In genomic region chr2:169478745-169479256, GRCh38 we compare ENCODE assay signal across 7 cellular contexts. TPM values are rescaled to one million over a fixed set of nuclear protein-coding genes. Genes with fewer than 3 reads are reported as not detected.
DNase-seq lines count a peak whose midpoint lies in the region; ATAC-seq lines count a peak whose summit lies in the region.

No MANE protein-coding gene starts in this region.

- intact Hi-C loops in activated T-helper 1 cell treated with anti-CD3 and anti-CD28 coated beads, Interleukin-12 subunit alpha, Interleukin-12 subunit beta, Interleukin-2, Interleukin-4 antibody, amounts not matched to agents 30 ng/mL and 10 ng/mL and 1 ng/mL, durations not matched to agents 14 hours and 24 hours and 36 hours (cut with micrococcal nuclease) = loop anchor here (1.0 to 5.0 kb wide), 3 partner anchors 8 to 320 kb away; partner anchors contain the start of genes FASTKD1 and SSB

- H3K9me3 Mint-ChIP-seq in activated T-helper 1 cell treated with anti-CD3 and anti-CD28 coated beads, Interleukin-12 subunit alpha, Interleukin-12 subunit beta, Interleukin-2, Interleukin-4 antibody, amounts not matched to agents 30 ng/mL and 10 ng/mL and 1 ng/mL, durations not matched to agents 14 hours and 24 hours and 36 hours = no peaks in the 10 kb centered on the region
- H3K9me3 Mint-ChIP-seq in stimulated activated naive CD8-positive, alpha-beta T cell treated with anti-CD3 and anti-CD28 coated beads, Interleukin-15, amount 100 ng/mL, for 72 hours = no peaks in the 10 kb centered on the region

- H3K9me3 ChIP-seq in iPS-18c (ENCODE audit: control insufficient read depth, insufficient read depth, low read length) = no peaks in the 10 kb centered on the region

- peak overlapping the region; percentile 82 for H3K4me3 ChIP-seq in iPS-18c (ENCODE audit: insufficient read depth, low read depth, low read length)

- peak overlapping the region; percentile 88 for H3K4me3 Mint-ChIP-seq in activated T-helper 1 cell treated with anti-CD3 and anti-CD28 coated beads, Interleukin-12 subunit alpha, Interleukin-12 subunit beta, Interleukin-2, Interleukin-4 antibody, amounts not matched to agents 30 ng/mL and 10 ng/mL and 1 ng/mL, durations not matched to agents 14 hours and 24 hours and 36 hours
- peak overlapping the region; percentile 89 to 90 for H3K4me3 Mint-ChIP-seq in stimulated activated naive CD8-positive, alpha-beta T cell treated with anti-CD3 and anti-CD28 coated beads, Interleukin-15, amount 100 ng/mL, for 72 hours

- H3K27me3 Mint-ChIP-seq in activated T-helper 1 cell treated with anti-CD3 and anti-CD28 coated beads, Interleukin-12 subunit alpha, Interleukin-12 subunit beta, Interleukin-2, Interleukin-4 antibody, amounts not matched to agents 30 ng/mL and 10 ng/mL and 1 ng/mL, durations not matched to agents 14 hours and 24 hours and 36 hours (ENCODE audit: insufficient read depth) = peaks cover 2% of the 10 kb centered on the region
- H3K27me3 Mint-ChIP-seq in stimulated activated naive CD8-positive, alpha-beta T cell treated with anti-CD3 and anti-CD28 coated beads, Interleukin-15, amount 100 ng/mL, for 72 hours = no peaks in the 10 kb centered on the region

- H3K4me1 Mint-ChIP-seq in activated T-helper 1 cell treated with anti-CD3 and anti-CD28 coated beads, Interleukin-12 subunit alpha, Interleukin-12 subunit beta, Interleukin-2, Interleukin-4 antibody, amounts not matched to agents 30 ng/mL and 10 ng/mL and 1 ng/mL, durations not matched to agents 14 hours and 24 hours and 36 hours (ENCODE audit: low read depth) = peaks cover 14% of the 10 kb centered on the region
- H3K4me1 Mint-ChIP-seq in stimulated activated naive CD8-positive, alpha-beta T cell treated with anti-CD3 and anti-CD28 coated beads, Interleukin-15, amount 100 ng/mL, for 72 hours = peaks cover 16% of the 10 kb centered on the region

- no peak for DNase-seq in activated T-helper 1 cell treated with anti-CD3 and anti-CD28 coated beads, Interleukin-12 subunit alpha, Interleukin-12 subunit beta, Interleukin-2, Interleukin-4 antibody, amounts not matched to agents 30 ng/mL and 10 ng/mL and 1 ng/mL, durations not matched to agents 14 hours and 24 hours and 36 hours (ENCODE audit: low spot score)
- no peak for DNase-seq in stimulated activated naive CD8-positive, alpha-beta T cell treated with anti-CD3 and anti-CD28 coated beads, Interleukin-15, amount 100 ng/mL, for 72 hours
- DNase-seq in activated effector memory CD4-positive, alpha-beta T cell treated with Interleukin-2 at 50 U/mL for 16 hours = no peak
- DNase-seq in SIG-M5 treated with dmso at 0.1 percent for 504 hours (lab: John Stamatoyannopoulos, UW; ENCODE audit: unreplicated experiment) = no peak

- ATAC-seq in HG03095 (IDR thresholded peaks at IDR 0.05; ENCODE audit: unreplicated experiment) (peak; percentile 3), GM18873 (IDR thresholded peaks at IDR 0.05; ENCODE audit: low FRiP score, unreplicated experiment) (no peak)
- no peak for ATAC-seq in stimulated activated naive CD8-positive, alpha-beta T cell treated with anti-CD3 and anti-CD28 coated beads, Interleukin-15, amount 100 ng/mL, for 72 hours

- H3K36me3 Mint-ChIP-seq in activated T-helper 1 cell treated with anti-CD3 and anti-CD28 coated beads, Interleukin-12 subunit alpha, Interleukin-12 subunit beta, Interleukin-2, Interleukin-4 antibody, amounts not matched to agents 30 ng/mL and 10 ng/mL and 1 ng/mL, durations not matched to agents 14 hours and 24 hours and 36 hours (ENCODE audit: low read depth) = peaks cover 2% of the 10 kb centered on the region

- no peak overlapping the region for H3K27ac Mint-ChIP-seq in activated T-helper 1 cell treated with anti-CD3 and anti-CD28 coated beads, Interleukin-12 subunit alpha, Interleukin-12 subunit beta, Interleukin-2, Interleukin-4 antibody, amounts not matched to agents 30 ng/mL and 10 ng/mL and 1 ng/mL, durations not matched to agents 14 hours and 24 hours and 36 hours
- H3K27ac Mint-ChIP-seq in stimulated activated naive CD8-positive, alpha-beta T cell treated with anti-CD3 and anti-CD28 coated beads, Interleukin-15, amount 100 ng/mL, for 72 hours = peak overlapping the region; percentile 14 to 90

RNA-seq across cellular contexts. Expression of gene BBS5, which starts 0.5 kb away (rescaled TPM):
- total RNA-seq in activated T-helper 1 cell treated with anti-CD3 and anti-CD28 coated beads, Interleukin-12 subunit alpha, Interleukin-12 subunit beta, Interleukin-2, Interleukin-4 antibody, amounts not matched to agents 30 ng/mL and 10 ng/mL and 1 ng/mL, durations not matched to agents 14 hours and 24 hours and 36 hours = 3.3 and 3.6 TPM in 2 replicates

RNA-seq across cellular contexts. Expression of gene KLHL41, which starts 30.7 kb away (rescaled TPM):
- not detected in 2 replicates for total RNA-seq in activated T-helper 1 cell treated with anti-CD3 and anti-CD28 coated beads, Interleukin-12 subunit alpha, Interleukin-12 subunit beta, Interleukin-2, Interleukin-4 antibody, amounts not matched to agents 30 ng/mL and 10 ng/mL and 1 ng/mL, durations not matched to agents 14 hours and 24 hours and 36 hours
